In the genomic region with DNA sequence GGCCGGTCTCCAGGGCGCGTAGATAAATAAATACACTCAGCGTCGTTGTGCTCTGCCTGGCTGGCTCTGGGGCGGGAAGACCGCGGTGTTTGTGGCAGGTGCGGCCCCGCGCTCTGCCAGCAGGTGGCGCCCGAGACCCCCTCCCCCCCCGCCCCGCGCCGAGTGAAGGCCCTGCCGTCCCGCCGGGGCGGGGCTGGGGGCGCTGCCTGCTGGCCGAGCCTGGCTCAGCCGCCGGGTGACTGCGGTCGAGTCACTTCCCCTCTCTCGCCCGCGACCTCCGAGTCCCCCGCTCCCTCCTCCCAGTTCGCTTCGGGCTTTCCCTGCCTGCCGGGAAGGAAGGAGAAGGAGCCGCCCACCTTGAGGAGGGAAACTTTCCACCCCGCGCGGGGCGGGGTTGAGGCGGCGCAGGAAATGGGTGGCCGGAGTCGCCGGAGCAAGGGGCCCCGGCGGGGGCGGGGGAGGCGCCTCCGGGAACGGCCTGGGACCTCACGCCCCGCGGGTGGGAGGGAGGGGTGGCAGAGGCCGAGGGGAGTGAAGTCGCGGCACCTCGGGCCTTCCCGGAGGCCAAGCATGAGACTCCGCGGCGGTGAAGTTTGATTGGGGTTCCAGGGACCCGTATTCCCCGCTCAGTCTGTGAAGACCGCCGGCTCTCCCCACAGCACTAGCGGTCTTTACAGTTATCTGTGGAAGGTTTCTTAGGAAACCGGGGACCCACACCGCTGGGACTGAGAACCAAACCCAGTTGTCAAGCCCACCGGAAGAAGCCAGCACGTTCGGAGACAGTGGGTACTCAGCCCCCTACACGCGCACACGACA, we compare ENCODE assay signal across 1 cellular context.
TF ChIP-seq lines count a peak whose summit lies in the region.

No MANE protein-coding gene starts in this region.

TF ChIP-seq in GM12878, 131 proteins besides CTCF, POLR2A, EP300 and RAD21 (continued from another document and continues in another):
- TF ChIP-seq, protein P1, sequence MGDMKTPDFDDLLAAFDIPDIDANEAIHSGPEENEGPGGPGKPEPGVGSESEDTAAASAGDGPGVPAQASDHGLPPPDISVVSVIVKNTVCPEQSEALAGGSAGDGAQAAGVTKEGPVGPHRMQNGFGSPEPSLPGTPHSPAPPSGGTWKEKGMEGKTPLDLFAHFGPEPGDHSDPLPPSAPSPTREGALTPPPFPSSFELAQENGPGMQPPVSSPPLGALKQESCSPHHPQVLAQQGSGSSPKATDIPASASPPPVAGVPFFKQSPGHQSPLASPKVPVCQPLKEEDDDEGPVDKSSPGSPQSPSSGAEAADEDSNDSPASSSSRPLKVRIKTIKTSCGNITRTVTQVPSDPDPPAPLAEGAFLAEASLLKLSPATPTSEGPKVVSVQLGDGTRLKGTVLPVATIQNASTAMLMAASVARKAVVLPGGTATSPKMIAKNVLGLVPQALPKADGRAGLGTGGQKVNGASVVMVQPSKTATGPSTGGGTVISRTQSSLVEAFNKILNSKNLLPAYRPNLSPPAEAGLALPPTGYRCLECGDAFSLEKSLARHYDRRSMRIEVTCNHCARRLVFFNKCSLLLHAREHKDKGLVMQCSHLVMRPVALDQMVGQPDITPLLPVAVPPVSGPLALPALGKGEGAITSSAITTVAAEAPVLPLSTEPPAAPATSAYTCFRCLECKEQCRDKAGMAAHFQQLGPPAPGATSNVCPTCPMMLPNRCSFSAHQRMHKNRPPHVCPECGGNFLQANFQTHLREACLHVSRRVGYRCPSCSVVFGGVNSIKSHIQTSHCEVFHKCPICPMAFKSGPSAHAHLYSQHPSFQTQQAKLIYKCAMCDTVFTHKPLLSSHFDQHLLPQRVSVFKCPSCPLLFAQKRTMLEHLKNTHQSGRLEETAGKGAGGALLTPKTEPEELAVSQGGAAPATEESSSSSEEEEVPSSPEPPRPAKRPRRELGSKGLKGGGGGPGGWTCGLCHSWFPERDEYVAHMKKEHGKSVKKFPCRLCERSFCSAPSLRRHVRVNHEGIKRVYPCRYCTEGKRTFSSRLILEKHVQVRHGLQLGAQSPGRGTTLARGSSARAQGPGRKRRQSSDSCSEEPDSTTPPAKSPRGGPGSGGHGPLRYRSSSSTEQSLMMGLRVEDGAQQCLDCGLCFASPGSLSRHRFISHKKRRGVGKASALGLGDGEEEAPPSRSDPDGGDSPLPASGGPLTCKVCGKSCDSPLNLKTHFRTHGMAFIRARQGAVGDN (IDR thresholded peaks at IDR 0.05), result peak; percentile 35
- TF ChIP-seq SREBF1 (IDR thresholded peaks at IDR 0.05; ENCODE audit: low read length), result no peak
- TF ChIP-seq DPF2 (IDR thresholded peaks at IDR 0.05), result peak; percentile 86
- TF ChIP-seq, protein P2, sequence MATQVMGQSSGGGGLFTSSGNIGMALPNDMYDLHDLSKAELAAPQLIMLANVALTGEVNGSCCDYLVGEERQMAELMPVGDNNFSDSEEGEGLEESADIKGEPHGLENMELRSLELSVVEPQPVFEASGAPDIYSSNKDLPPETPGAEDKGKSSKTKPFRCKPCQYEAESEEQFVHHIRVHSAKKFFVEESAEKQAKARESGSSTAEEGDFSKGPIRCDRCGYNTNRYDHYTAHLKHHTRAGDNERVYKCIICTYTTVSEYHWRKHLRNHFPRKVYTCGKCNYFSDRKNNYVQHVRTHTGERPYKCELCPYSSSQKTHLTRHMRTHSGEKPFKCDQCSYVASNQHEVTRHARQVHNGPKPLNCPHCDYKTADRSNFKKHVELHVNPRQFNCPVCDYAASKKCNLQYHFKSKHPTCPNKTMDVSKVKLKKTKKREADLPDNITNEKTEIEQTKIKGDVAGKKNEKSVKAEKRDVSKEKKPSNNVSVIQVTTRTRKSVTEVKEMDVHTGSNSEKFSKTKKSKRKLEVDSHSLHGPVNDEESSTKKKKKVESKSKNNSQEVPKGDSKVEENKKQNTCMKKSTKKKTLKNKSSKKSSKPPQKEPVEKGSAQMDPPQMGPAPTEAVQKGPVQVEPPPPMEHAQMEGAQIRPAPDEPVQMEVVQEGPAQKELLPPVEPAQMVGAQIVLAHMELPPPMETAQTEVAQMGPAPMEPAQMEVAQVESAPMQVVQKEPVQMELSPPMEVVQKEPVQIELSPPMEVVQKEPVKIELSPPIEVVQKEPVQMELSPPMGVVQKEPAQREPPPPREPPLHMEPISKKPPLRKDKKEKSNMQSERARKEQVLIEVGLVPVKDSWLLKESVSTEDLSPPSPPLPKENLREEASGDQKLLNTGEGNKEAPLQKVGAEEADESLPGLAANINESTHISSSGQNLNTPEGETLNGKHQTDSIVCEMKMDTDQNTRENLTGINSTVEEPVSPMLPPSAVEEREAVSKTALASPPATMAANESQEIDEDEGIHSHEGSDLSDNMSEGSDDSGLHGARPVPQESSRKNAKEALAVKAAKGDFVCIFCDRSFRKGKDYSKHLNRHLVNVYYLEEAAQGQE (IDR thresholded peaks at IDR 0.05; ENCODE audit: low read depth, low read length), result no peak
- TF ChIP-seq ZSCAN29 (IDR thresholded peaks at IDR 0.05), result peak; percentile 40; the same call in 1 of the 2 replicates
- TF ChIP-seq, protein P3, sequence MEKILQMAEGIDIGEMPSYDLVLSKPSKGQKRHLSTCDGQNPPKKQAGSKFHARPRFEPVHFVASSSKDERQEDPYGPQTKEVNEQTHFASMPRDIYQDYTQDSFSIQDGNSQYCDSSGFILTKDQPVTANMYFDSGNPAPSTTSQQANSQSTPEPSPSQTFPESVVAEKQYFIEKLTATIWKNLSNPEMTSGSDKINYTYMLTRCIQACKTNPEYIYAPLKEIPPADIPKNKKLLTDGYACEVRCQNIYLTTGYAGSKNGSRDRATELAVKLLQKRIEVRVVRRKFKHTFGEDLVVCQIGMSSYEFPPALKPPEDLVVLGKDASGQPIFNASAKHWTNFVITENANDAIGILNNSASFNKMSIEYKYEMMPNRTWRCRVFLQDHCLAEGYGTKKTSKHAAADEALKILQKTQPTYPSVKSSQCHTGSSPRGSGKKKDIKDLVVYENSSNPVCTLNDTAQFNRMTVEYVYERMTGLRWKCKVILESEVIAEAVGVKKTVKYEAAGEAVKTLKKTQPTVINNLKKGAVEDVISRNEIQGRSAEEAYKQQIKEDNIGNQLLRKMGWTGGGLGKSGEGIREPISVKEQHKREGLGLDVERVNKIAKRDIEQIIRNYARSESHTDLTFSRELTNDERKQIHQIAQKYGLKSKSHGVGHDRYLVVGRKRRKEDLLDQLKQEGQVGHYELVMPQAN (conservative IDR thresholded peaks at IDR 0.05), result peak; percentile 52
- peak; percentile 56 for TF ChIP-seq MEF2B (IDR thresholded peaks at IDR 0.05; ENCODE audit: partially characterized antibody, poor library complexity, severe bottlenecking)
- TF ChIP-seq CEBPB (IDR thresholded peaks at IDR 0.05; ENCODE audit: borderline replicate concordance in 1 of 2, low read depth in 2 of 2, low read length in 2 of 2), result no peak
- TF ChIP-seq, protein P4, sequence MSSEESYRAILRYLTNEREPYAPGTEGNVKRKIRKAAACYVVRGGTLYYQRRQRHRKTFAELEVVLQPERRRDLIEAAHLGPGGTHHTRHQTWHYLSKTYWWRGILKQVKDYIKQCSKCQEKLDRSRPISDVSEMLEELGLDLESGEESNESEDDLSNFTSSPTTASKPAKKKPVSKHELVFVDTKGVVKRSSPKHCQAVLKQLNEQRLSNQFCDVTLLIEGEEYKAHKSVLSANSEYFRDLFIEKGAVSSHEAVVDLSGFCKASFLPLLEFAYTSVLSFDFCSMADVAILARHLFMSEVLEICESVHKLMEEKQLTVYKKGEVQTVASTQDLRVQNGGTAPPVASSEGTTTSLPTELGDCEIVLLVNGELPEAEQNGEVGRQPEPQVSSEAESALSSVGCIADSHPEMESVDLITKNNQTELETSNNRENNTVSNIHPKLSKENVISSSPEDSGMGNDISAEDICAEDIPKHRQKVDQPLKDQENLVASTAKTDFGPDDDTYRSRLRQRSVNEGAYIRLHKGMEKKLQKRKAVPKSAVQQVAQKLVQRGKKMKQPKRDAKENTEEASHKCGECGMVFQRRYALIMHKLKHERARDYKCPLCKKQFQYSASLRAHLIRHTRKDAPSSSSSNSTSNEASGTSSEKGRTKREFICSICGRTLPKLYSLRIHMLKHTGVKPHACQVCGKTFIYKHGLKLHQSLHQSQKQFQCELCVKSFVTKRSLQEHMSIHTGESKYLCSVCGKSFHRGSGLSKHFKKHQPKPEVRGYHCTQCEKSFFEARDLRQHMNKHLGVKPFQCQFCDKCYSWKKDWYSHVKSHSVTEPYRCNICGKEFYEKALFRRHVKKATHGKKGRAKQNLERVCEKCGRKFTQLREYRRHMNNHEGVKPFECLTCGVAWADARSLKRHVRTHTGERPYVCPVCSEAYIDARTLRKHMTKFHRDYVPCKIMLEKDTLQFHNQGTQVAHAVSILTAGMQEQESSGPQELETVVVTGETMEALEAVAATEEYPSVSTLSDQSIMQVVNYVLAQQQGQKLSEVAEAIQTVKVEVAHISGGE (CRISPR knock-in tag; IDR thresholded peaks at IDR 0.05), result no peak
- peak; percentile 75 for TF ChIP-seq LARP7 (IDR thresholded peaks at IDR 0.05)
- no peak for TF ChIP-seq YBX1 (IDR thresholded peaks at IDR 0.05)
- peak; percentile 27 for TF ChIP-seq KLF5 (IDR thresholded peaks at IDR 0.05; ENCODE audit: partially characterized antibody)
- TF ChIP-seq, protein P5, sequence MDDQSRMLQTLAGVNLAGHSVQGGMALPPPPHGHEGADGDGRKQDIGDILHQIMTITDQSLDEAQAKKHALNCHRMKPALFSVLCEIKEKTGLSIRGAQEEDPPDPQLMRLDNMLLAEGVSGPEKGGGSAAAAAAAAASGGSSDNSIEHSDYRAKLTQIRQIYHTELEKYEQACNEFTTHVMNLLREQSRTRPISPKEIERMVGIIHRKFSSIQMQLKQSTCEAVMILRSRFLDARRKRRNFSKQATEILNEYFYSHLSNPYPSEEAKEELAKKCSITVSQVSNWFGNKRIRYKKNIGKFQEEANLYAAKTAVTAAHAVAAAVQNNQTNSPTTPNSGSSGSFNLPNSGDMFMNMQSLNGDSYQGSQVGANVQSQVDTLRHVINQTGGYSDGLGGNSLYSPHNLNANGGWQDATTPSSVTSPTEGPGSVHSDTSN (IDR thresholded peaks at IDR 0.05; ENCODE audit: insufficient replicate concordance, low read depth, low read length), result no peak
- no peak for TF ChIP-seq SUZ12 (IDR thresholded peaks at IDR 0.05; ENCODE audit: unreplicated experiment)
- TF ChIP-seq ESRRA (IDR thresholded peaks at IDR 0.05; ENCODE audit: low read length), result no peak
- TF ChIP-seq NFYA (IDR thresholded peaks at IDR 0.05; ENCODE audit: borderline replicate concordance, low read depth, low read length), result no peak
- TF ChIP-seq SP1 (IDR thresholded peaks at IDR 0.05; ENCODE audit: low read depth, low read length), result peak; percentile 60
- TF ChIP-seq, protein P6, sequence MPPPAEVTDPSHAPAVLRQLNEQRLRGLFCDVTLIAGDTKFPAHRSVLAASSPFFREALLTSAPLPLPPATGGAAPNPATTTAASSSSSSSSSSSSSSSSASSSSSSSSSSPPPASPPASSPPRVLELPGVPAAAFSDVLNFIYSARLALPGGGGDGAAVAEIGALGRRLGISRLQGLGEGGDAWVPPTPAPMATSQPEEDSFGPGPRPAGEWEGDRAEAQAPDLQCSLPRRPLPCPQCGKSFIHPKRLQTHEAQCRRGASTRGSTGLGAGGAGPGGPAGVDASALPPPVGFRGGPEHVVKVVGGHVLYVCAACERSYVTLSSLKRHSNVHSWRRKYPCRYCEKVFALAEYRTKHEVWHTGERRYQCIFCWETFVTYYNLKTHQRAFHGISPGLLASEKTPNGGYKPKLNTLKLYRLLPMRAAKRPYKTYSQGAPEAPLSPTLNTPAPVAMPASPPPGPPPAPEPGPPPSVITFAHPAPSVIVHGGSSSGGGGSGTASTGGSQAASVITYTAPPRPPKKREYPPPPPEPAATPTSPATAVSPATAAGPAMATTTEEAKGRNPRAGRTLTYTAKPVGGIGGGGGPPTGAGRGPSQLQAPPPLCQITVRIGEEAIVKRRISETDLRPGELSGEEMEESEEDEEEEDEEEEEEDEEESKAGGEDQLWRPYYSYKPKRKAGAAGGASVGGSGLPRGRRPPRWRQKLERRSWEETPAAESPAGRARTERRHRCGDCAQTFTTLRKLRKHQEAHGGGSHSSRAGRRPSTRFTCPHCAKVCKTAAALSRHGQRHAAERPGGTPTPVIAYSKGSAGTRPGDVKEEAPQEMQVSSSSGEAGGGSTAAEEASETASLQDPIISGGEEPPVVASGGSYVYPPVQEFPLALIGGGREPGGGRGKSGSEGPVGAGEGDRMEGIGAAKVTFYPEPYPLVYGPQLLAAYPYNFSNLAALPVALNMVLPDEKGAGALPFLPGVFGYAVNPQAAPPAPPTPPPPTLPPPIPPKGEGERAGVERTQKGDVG (CRISPR knock-in tag; IDR thresholded peaks at IDR 0.05), result no peak
- TF ChIP-seq RUNX3 (IDR thresholded peaks at IDR 0.05; ENCODE audit: low read length), result no peak
- peak; percentile 16 for TF ChIP-seq SIX5 (IDR thresholded peaks at IDR 0.05; ENCODE audit: low read depth, low read length, severe bottlenecking)
- peak; percentile 50 for TF ChIP-seq NR2C1 (IDR thresholded peaks at IDR 0.05)
- TF ChIP-seq SPI1 (IDR thresholded peaks at IDR 0.05; ENCODE audit: borderline replicate concordance, insufficient read depth, low read depth, low read length), result peak; percentile 92
- peak; percentile 100 for TF ChIP-seq IKZF1 (conservative IDR thresholded peaks at IDR 0.05)
- peak; percentile 50; the same call in 1 of the 2 replicates for TF ChIP-seq CBFB (IDR thresholded peaks at IDR 0.05; ENCODE audit: low read depth)
- TF ChIP-seq ZZZ3 (IDR thresholded peaks at IDR 0.05; ENCODE audit: control insufficient read depth, insufficient read length, low read depth), result no peak
- no peak for TF ChIP-seq GABPA (IDR thresholded peaks at IDR 0.05; ENCODE audit: low read depth)
- peak; percentile 99 for TF ChIP-seq EED (IDR thresholded peaks at IDR 0.05; ENCODE audit: low read depth)
- no peak for TF ChIP-seq FOXK2 (IDR thresholded peaks at IDR 0.05)
- TF ChIP-seq NFIC (IDR thresholded peaks at IDR 0.05; ENCODE audit: low read depth, low read length), result no peak
- TF ChIP-seq, protein P7, sequence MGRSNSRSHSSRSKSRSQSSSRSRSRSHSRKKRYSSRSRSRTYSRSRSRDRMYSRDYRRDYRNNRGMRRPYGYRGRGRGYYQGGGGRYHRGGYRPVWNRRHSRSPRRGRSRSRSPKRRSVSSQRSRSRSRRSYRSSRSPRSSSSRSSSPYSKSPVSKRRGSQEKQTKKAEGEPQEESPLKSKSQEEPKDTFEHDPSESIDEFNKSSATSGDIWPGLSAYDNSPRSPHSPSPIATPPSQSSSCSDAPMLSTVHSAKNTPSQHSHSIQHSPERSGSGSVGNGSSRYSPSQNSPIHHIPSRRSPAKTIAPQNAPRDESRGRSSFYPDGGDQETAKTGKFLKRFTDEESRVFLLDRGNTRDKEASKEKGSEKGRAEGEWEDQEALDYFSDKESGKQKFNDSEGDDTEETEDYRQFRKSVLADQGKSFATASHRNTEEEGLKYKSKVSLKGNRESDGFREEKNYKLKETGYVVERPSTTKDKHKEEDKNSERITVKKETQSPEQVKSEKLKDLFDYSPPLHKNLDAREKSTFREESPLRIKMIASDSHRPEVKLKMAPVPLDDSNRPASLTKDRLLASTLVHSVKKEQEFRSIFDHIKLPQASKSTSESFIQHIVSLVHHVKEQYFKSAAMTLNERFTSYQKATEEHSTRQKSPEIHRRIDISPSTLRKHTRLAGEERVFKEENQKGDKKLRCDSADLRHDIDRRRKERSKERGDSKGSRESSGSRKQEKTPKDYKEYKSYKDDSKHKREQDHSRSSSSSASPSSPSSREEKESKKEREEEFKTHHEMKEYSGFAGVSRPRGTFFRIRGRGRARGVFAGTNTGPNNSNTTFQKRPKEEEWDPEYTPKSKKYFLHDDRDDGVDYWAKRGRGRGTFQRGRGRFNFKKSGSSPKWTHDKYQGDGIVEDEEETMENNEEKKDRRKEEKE (IDR thresholded peaks at IDR 0.05), result no peak
- TF ChIP-seq TARDBP (IDR thresholded peaks at IDR 0.05; ENCODE audit: borderline replicate concordance), result peak; percentile 67; the same call in 1 of the 2 replicates
- 0 out of 2 replicates have a peak, but pooled peaks have one; percentile 59 for TF ChIP-seq PAX5 (IDR thresholded peaks at IDR 0.05; ENCODE audit: borderline replicate concordance, low read depth, low read length)
- TF ChIP-seq NBN (IDR thresholded peaks at IDR 0.05), result 0 out of 2 replicates have a peak, but pooled peaks have one; percentile 35
